Comparison of ENCODE assay signal across 27 cellular contexts in the genomic region with DNA sequence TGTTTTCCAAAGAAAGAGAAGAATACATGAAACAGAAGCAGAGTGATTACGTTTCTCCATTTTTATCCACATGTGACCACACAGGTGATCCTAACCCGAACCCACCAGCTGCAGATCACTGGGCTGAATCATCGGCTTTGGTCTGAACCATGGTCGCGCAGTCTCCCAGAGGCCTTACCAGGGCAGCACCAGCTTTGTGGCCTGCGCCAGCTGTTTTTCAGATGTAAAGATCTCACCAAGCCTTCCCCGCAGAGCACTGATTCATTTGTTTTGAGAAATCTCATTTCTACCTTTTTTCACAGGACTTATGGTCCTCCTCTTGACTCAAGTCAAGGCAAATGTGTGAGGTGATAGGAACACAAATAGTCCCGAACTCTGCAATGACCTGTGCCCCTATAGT.
"Had no signal": no experiment of that assay in that cellular context is flagged by ENCODE, and none has a peak within 500 bp of the region (broad histone marks: within the 10 kb centered on the region; RNA-seq: fewer than 3 reads in every experiment).

No MANE protein-coding gene starts in this region.

- FAIRE-seq: frontal cortex, pancreas, urothelium cell line had no signal

- H3K27me3 ChIP-seq: testis had no signal

- H3K9me3 Mint-ChIP-seq: mesothelial cell of epicardium, nephron progenitor cell had no signal

- H3K36me3 ChIP-seq: pancreas, sigmoid colon, tibial artery had no signal

- H3K4me3 Mint-ChIP-seq: effector memory CD8-positive, alpha-beta T cell; immature natural killer cell; memory B cell; mesothelial cell of epicardium; nephron progenitor cell; stimulated activated effector memory CD8-positive, alpha-beta T cell treated with anti-CD3 and anti-CD28 coated beads, Interleukin-12 subunit alpha, Interleukin-12 subunit beta, amount 100 ng/mL, for 72 hours; type B pancreatic cell had no signal

- H3K4me1 Mint-ChIP-seq: immature natural killer cell; mesothelial cell of epicardium; stimulated activated effector memory CD8-positive, alpha-beta T cell treated with anti-CD3 and anti-CD28 coated beads, Interleukin-12 subunit alpha, Interleukin-12 subunit beta, amount 100 ng/mL, for 72 hours had no signal

- H3K4me3 ChIP-seq: lung, mucosa of descending colon, pancreas, sigmoid colon, testis, tibial artery had no signal

- H3K27ac Mint-ChIP-seq: effector memory CD8-positive, alpha-beta T cell; immature natural killer cell; memory B cell; mesothelial cell of epicardium; naive B cell; nephron progenitor cell; progenitor cell of endocrine pancreas; stimulated activated effector memory CD8-positive, alpha-beta T cell treated with anti-CD3 and anti-CD28 coated beads, Interleukin-12 subunit alpha, Interleukin-12 subunit beta, amount 100 ng/mL, for 72 hours; type B pancreatic cell had no signal

- ATAC-seq: effector memory CD8-positive, alpha-beta T cell; left lobe of liver; mucosa of descending colon; pancreas; stimulated activated naive CD8-positive, alpha-beta T cell treated with anti-CD3 and anti-CD28 coated beads, Interleukin-15, Interleukin-2, amounts not matched to agents 100 U/mL and 50 U/mL, for 24 hours had no signal

- H3K4me1 ChIP-seq: pancreas, sigmoid colon, testis, tibial artery had no signal

- H3K27ac ChIP-seq: pancreas, sigmoid colon, testis, tibial artery had no signal

- H3K9me3 ChIP-seq: mucosa of descending colon, pancreas, sigmoid colon, testis, tibial artery had no signal

- DNase-seq: cortex of kidney; effector memory CD8-positive, alpha-beta T cell; hypothalamus; immature natural killer cell; islet precursor cell; kidney glomerular epithelial cell; mucosa of descending colon; naive B cell; nephron progenitor cell; occipital lobe; sigmoid colon; stimulated activated CD4-positive, alpha-beta T cell treated with anti-CD3 and anti-CD28 coated beads, Interleukin-2, amount 100 ng/mL, for 24 hours; stimulated activated CD4-positive, alpha-beta T cell treated with anti-CD3 and anti-CD28 coated beads, Interleukin-4, amount 100 ng/mL, for 24 hours; stimulated activated naive CD8-positive, alpha-beta T cell treated with anti-CD3 and anti-CD28 coated beads, Interleukin-15, Interleukin-2, amounts not matched to agents 100 U/mL and 50 U/mL, for 24 hours; substantia nigra; testis; tibial artery had no signal

- H3K36me3 Mint-ChIP-seq: memory B cell; mesothelial cell of epicardium; naive B cell; stimulated activated effector memory CD8-positive, alpha-beta T cell treated with anti-CD3 and anti-CD28 coated beads, Interleukin-12 subunit alpha, Interleukin-12 subunit beta, amount 100 ng/mL, for 72 hours; type B pancreatic cell had no signal
